ENCODE assay signal across 24 cellular contexts in the genomic region with DNA sequence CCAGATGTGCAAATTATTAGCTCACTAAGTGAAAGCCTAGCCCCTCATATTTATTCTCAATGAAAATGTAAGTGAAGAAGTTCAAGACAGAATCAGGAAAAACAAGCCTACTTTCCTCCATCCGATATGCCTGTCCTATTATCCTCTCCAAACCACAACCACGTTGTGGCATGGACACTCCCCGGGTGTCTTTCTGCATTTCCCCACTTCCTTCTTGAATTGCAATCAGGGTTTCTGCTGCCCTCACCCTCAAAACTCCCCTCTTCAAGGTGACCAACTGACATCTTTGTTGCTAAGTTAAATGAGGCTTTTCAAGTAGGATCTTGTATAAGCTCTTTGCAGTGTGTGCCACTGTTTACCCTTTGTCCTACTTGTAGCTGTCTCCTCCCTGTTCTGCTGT. TPM values are rescaled to one million over a fixed set of nuclear protein-coding genes. Genes with fewer than 3 reads are reported as not detected.
DNase-seq lines count a peak whose midpoint lies in the region; ATAC-seq lines count a peak whose summit lies in the region.
"Had no signal": no experiment of that assay in that cellular context is flagged by ENCODE, and none has a peak within 500 bp of the region (broad histone marks: within the 10 kb centered on the region; RNA-seq: fewer than 3 reads in every experiment).

No MANE protein-coding gene starts in this region.

- peak overlapping the region; percentile 75 for H3K27ac Mint-ChIP-seq in activated naive CD4-positive, alpha-beta T cell treated with anti-CD3 and anti-CD28 coated beads, Interleukin-2, amount 50 U/mL, for 72 hours
- peak overlapping the region; percentile 28 for H3K27ac Mint-ChIP-seq in memory B cell
- H3K27ac Mint-ChIP-seq: H9; nephron; stimulated activated memory B cell treated with anti-CD40 and anti-IgM and Interleukin-4, amounts not matched to agents 10 μg/mL and 1 μg/mL and 100 μg/mL, for 72 hours had no signal

- H3K4me1 Mint-ChIP-seq in memory B cell = peaks cover 3% of the 10 kb centered on the region
- peaks cover 8% of the 10 kb centered on the region for H3K4me1 Mint-ChIP-seq in activated T-cell treated with anti-CD3 and anti-CD28 coated beads, Interleukin-2, amount 50 U/mL, for 4 hours (ENCODE audit: low read depth)
- H3K4me1 Mint-ChIP-seq: H9; stimulated activated memory B cell treated with anti-CD40 and anti-IgM and Interleukin-4, amounts not matched to agents 10 μg/mL and 1 μg/mL and 100 μg/mL, for 72 hours had no signal

- H3K4me3 Mint-ChIP-seq in memory B cell = no peak overlapping the region
- H3K4me3 Mint-ChIP-seq in activated T-cell treated with anti-CD3 and anti-CD28 coated beads, Interleukin-2, amount 50 U/mL, for 4 hours = no peak overlapping the region
- H3K4me3 Mint-ChIP-seq: H9; nephron; stimulated activated memory B cell treated with anti-CD40 and anti-IgM and Interleukin-4, amounts not matched to agents 10 μg/mL and 1 μg/mL and 100 μg/mL, for 72 hours had no signal

- H3K9me3 Mint-ChIP-seq in activated naive CD4-positive, alpha-beta T cell treated with anti-CD3 and anti-CD28 coated beads, Interleukin-2, amount 50 U/mL, for 72 hours = no peaks in the 10 kb centered on the region
- H3K9me3 Mint-ChIP-seq in memory B cell = no peaks in the 10 kb centered on the region
- H3K9me3 Mint-ChIP-seq in activated T-cell treated with anti-CD3 and anti-CD28 coated beads, Interleukin-2, amount 50 U/mL, for 4 hours = no peaks in the 10 kb centered on the region
- H3K9me3 Mint-ChIP-seq: H9; nephron; stimulated activated memory B cell treated with anti-CD40 and anti-IgM and Interleukin-4, amounts not matched to agents 10 μg/mL and 1 μg/mL and 100 μg/mL, for 72 hours had no signal

- peaks cover 7 to 21% of the 10 kb centered on the region in 2 donors for H3K36me3 Mint-ChIP-seq in activated naive CD4-positive, alpha-beta T cell treated with anti-CD3 and anti-CD28 coated beads, Interleukin-2, amount 50 U/mL, for 72 hours
- H3K36me3 Mint-ChIP-seq in memory B cell = peaks cover 35% of the 10 kb centered on the region
- peaks cover 48% of the 10 kb centered on the region for H3K36me3 Mint-ChIP-seq in activated T-cell treated with anti-CD3 and anti-CD28 coated beads, Interleukin-2, amount 50 U/mL, for 4 hours (ENCODE audit: insufficient read depth)

- no peak for ATAC-seq in activated naive CD4-positive, alpha-beta T cell treated with anti-CD3 and anti-CD28 coated beads, Interleukin-2, amount 50 U/mL, for 72 hours
- no peak for ATAC-seq in memory B cell (ENCODE audit: low read depth)
- no peak for ATAC-seq in activated T-cell treated with anti-CD3 and anti-CD28 coated beads, Interleukin-2, amount 50 U/mL, for 4 hours
- ATAC-seq: heart right ventricle; lower lobe of right lung; stimulated activated memory B cell treated with anti-CD40 and anti-IgM and Interleukin-4, amounts not matched to agents 10 μg/mL and 1 μg/mL and 100 μg/mL, for 72 hours had no signal

- H3K27me3 Mint-ChIP-seq in memory B cell = no peaks in the 10 kb centered on the region
- H3K27me3 Mint-ChIP-seq in activated T-cell treated with anti-CD3 and anti-CD28 coated beads, Interleukin-2, amount 50 U/mL, for 4 hours (ENCODE audit: low read depth) = no peaks in the 10 kb centered on the region
- H3K27me3 Mint-ChIP-seq: stimulated activated memory B cell treated with anti-CD40 and anti-IgM and Interleukin-4, amounts not matched to agents 10 μg/mL and 1 μg/mL and 100 μg/mL, for 72 hours had no signal

- DNase-seq in activated naive CD4-positive, alpha-beta T cell treated with anti-CD3 and anti-CD28 coated beads, Interleukin-2, amount 50 U/mL, for 72 hours (ENCODE audit: low spot score in 2 of 2) = no peak
- no peak for DNase-seq in activated naive CD4-positive, alpha-beta T cell (lab: John Stamatoyannopoulos, UW)
- DNase-seq in GDM1 (lab: John Stamatoyannopoulos, UW) = peak; percentile 37
- DNase-seq in SKM-1 treated with dmso at 0.1 percent for 144 hours (lab: John Stamatoyannopoulos, UW; ENCODE audit: unreplicated experiment) = peak; percentile 76
- no peak for DNase-seq in memory B cell (ENCODE audit: low spot score in 2 of 2)
- no peak for DNase-seq in activated T-cell treated with anti-CD3 and anti-CD28 coated beads, Interleukin-2, amount 50 U/mL, for 4 hours
- DNase-seq in stimulated activated naive CD4-positive, alpha-beta T cell treated with Interleukin-2 at 50 U/mL for 16 hours (lab: John Stamatoyannopoulos, UW) = no peak
- DNase-seq in iPS-NIHi7 (ENCODE audit: extremely low spot score) = no peak
- DNase-seq: activated CD4-positive, alpha-beta T cell treated with anti-CD3 and anti-CD28 coated beads, Interleukin-2, amount 50 U/mL, for 4 hours; central memory CD4-positive, alpha-beta T cell; dermis blood vessel endothelial cell; foreskin melanocyte; H9; heart right ventricle; lower lobe of right lung; NCI-H1436; NCI-H2081; NCI-H526; NK-92 treated with Interleukin-12 subunit alpha and Interleukin-12 subunit beta, amount 100 ng/mL, for 24 hours; PC-9; substantia nigra; trophoblast cell had no signal

RNA-seq across cellular contexts. Expression of a gene that starts 11.8 kb away (rescaled TPM):
- 10 to 100 TPM; 10.5 to 19.7 TPM for total RNA-seq in activated naive CD4-positive, alpha-beta T cell treated with anti-CD3 and anti-CD28 coated beads, Interleukin-2, amount 50 U/mL, for 72 hours
- 10 to 100 TPM; 16.2 to 25.4 (median 22.6) TPM for total RNA-seq in activated T-cell treated with anti-CD3 and anti-CD28 coated beads, Interleukin-2, amount 50 U/mL, for 4 hours

RNA-seq across cellular contexts. Expression of a gene that starts 58.3 kb away (rescaled TPM):
- total RNA-seq in activated naive CD4-positive, alpha-beta T cell treated with anti-CD3 and anti-CD28 coated beads, Interleukin-2, amount 50 U/mL, for 72 hours = 10 to 100 TPM; 18.6 to 20.6 TPM
- total RNA-seq in activated T-cell treated with anti-CD3 and anti-CD28 coated beads, Interleukin-2, amount 50 U/mL, for 4 hours = 10 to 100 TPM; 21.7 to 23.6 (median 22.0) TPM

Comparison
In these comparisons a context has a peak if more than half of its experiments do, and no peak if none do; other contexts are left out.
1. DNase-seq: peak in GDM1 (single experiment) and SKM-1 treated with dmso at 0.1 percent for 144 hours (single experiment); none in activated naive CD4-positive, alpha-beta T cell treated with anti-CD3 and anti-CD28 coated beads, Interleukin-2, amount 50 U/mL, for 72 hours (0 of 2), activated naive CD4-positive, alpha-beta T cell (0 of 4), memory B cell (0 of 2), activated T-cell treated with anti-CD3 and anti-CD28 coated beads, Interleukin-2, amount 50 U/mL, for 4 hours (single experiment), stimulated activated naive CD4-positive, alpha-beta T cell treated with Interleukin-2 at 50 U/mL for 16 hours (single experiment) and iPS-NIHi7 (single experiment).